ENCODE assay signal across 8 cellular contexts in the genomic region with DNA sequence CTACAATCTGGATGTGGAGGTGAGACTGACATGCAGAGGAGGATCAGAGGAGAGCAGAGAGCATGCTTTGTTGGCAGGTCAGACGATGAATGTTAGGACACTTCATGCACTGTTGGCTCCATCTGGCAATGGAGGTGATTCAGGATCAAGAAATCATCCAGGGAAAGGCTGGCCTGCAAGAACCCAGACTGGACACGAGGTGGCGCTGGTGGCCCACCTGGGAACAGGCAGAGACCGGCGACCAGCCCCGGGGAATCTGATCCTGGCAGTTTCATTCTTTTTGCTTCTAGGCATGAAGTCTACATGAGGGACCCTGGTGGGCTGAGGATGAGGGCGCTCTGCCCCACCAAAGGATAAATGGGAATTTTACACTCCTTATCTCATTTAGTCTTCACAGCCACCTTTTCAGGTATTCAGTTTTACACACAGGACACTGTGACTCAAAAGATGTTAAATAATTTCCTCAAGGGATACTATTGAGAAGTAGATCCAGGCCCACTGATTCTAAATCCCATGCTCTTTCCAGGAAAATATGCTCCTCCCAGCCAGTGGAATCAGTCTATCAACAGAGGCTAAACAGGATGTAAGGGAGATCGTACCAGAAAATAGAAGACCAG. TPM values are rescaled to one million over a fixed set of nuclear protein-coding genes. Genes with fewer than 3 reads are reported as not detected.
DNase-seq lines count a peak whose midpoint lies in the region; ATAC-seq and TF ChIP-seq lines count a peak whose summit lies in the region.

No MANE protein-coding gene starts in this region.

- no peaks in the 10 kb centered on the region for H3K36me3 ChIP-seq in OCI-LY3 (replicated peaks; ENCODE audit: low read depth, low read length)

- H3K4me2 ChIP-seq in OCI-LY3 (ENCODE audit: low read length), result peak overlapping the region; percentile 50

- no peak overlapping the region for H3K4me3 ChIP-seq in OCI-LY3 (ENCODE audit: low read length)

- H3K79me2 ChIP-seq in OCI-LY3 (ENCODE audit: low read length), result no peaks in the 10 kb centered on the region

- H3K27ac Mint-ChIP-seq in naive B cell, result peak overlapping the region in 3 of 6 donors; percentile 33 to 92 (median 65)

- H3K4me3 Mint-ChIP-seq in naive B cell, result peak overlapping the region in 2 of 8 donors; percentile 30 to 63

- no peaks in the 10 kb centered on the region for H3K36me3 Mint-ChIP-seq in naive B cell

- peaks cover 0 to 6% (median 4%) of the 10 kb centered on the region in 3 donors for H3K4me1 Mint-ChIP-seq in naive B cell

- DNase-seq in COLO668 (lab: John Stamatoyannopoulos, UW; ENCODE audit: unreplicated experiment), result peak; percentile 86
- DNase-seq in HUDEP-2 (lab: John Stamatoyannopoulos, UW; ENCODE audit: unreplicated experiment in 76 of 76), result peak in 55 of 76 experiments; percentile 1 to 58 (median 27)
- peak; percentile 56 for DNase-seq in activated T-cell treated with anti-CD3 and anti-CD28 coated beads for 24 hours (ENCODE audit: low read depth)
- peak; percentile 61 to 81 for DNase-seq in erythroblast (lab: John Stamatoyannopoulos, UW)
- DNase-seq in naive B cell, result peak; percentile 44
- peak; percentile 30 to 47 for DNase-seq in stimulated activated CD8-positive, alpha-beta memory T cell treated with anti-CD3 and anti-CD28 coated beads, Interleukin-7, amount 100 ng/mL, for 1 hour (ENCODE audit: low read depth in 2 of 2)

- TF ChIP-seq CTCF in OCI-LY3 (IDR thresholded peaks at IDR 0.05; ENCODE audit: low read depth, low read length), result peak; percentile 69

- no peak for TF ChIP-seq POLR2A in erythroblast (IDR thresholded peaks at IDR 0.05; ENCODE audit: low read length)

- no peaks in the 10 kb centered on the region for H4K20me1 ChIP-seq in OCI-LY3 (ENCODE audit: insufficient read depth, low read length)

- H3K27me3 ChIP-seq in OCI-LY3 (ENCODE audit: low read depth, low read length), result no peaks in the 10 kb centered on the region

- H3K9ac ChIP-seq in OCI-LY3 (ENCODE audit: low read length), result no peak overlapping the region

- H3K4me1 ChIP-seq in OCI-LY3 (ENCODE audit: low read length), result 0 out of 2 replicates have a peak, but pooled peaks cover 3% of the 10 kb centered on the region

- no peaks in the 10 kb centered on the region for H3K9me3 ChIP-seq in OCI-LY3 (ENCODE audit: insufficient read depth, low read length)

- H3K27me3 Mint-ChIP-seq in naive B cell, result peaks cover 13 to 15% (median 14%) of the 10 kb centered on the region in 3 donors

- H3K27ac ChIP-seq in OCI-LY3 (ENCODE audit: low read length), result no peak overlapping the region

- ATAC-seq in naive B cell (ENCODE audit: low read depth in 2 of 2), result peak in 1 of 2 donors; percentile 37
- no peak for ATAC-seq in HG02885 (IDR thresholded peaks at IDR 0.05; ENCODE audit: poor library complexity, unreplicated experiment)

- H2AFZ ChIP-seq in OCI-LY3 (ENCODE audit: low read depth, low read length), result no peak overlapping the region

- H3K9me3 Mint-ChIP-seq in naive B cell, result no peaks in the 10 kb centered on the region

RNA-seq across cellular contexts. Expression of a gene that starts 26.2 kb away (rescaled TPM):
- 10 to 100 TPM in 2 of 6 donors, 1 to 10 TPM in 4; 2.1 to 16.9 (median 6.2) TPM for polyA plus RNA-seq in naive B cell (ENCODE audit: low read depth in 6 of 6)

Comparison
In these comparisons a context has a peak if more than half of its experiments do, and no peak if none do; other contexts are left out.
1. DNase-seq: peak in every context shown above with its lines; median percentile 86 in COLO668; 71 in erythroblast; 56 in activated T-cell treated with anti-CD3 and anti-CD28 coated beads for 24 hours; 44 in naive B cell; 38 in stimulated activated CD8-positive, alpha-beta memory T cell treated with anti-CD3 and anti-CD28 coated beads, Interleukin-7, amount 100 ng/mL, for 1 hour; 27 in HUDEP-2.